ENCODE assay signal across 8 cellular contexts in genomic region chr3:46693038-46693896, GRCh38. TPM values are rescaled to one million over a fixed set of nuclear protein-coding genes. Genes with fewer than 3 reads are reported as not detected.
DNase-seq lines count a peak whose midpoint lies in the region; ATAC-seq and TF ChIP-seq lines count a peak whose summit lies in the region.

ALS2CL (minus strand) TSS chr3:46693679; CDS start chr3:46689440, 4,239 bp downstream.

- intact Hi-C loops in activated T-helper 1 cell treated with anti-CD3 and anti-CD28 coated beads, Interleukin-12 subunit alpha, Interleukin-12 subunit beta, Interleukin-2, Interleukin-4 antibody, amounts not matched to agents 30 ng/mL and 10 ng/mL and 1 ng/mL, durations not matched to agents 14 hours and 24 hours and 36 hours (cut with micrococcal nuclease), result loop anchor here (2.0 kb wide), 1 partner anchor 62 kb away; no protein-coding TSS in a partner anchor

- peaks cover 20% of the 10 kb centered on the region for H3K27me3 Mint-ChIP-seq in activated T-helper 1 cell treated with anti-CD3 and anti-CD28 coated beads, Interleukin-12 subunit alpha, Interleukin-12 subunit beta, Interleukin-2, Interleukin-4 antibody, amounts not matched to agents 30 ng/mL and 10 ng/mL and 1 ng/mL, durations not matched to agents 14 hours and 24 hours and 36 hours (ENCODE audit: insufficient read depth)

- no peak for TF ChIP-seq CTCF in fibroblast of mammary gland (conservative IDR thresholded peaks at IDR 0.05; ENCODE audit: control insufficient read depth, insufficient read depth, low read depth, low read length)

- peak; percentile 75 for DNase-seq in ELF-1 (ENCODE audit: low read depth, low spot score)
- DNase-seq in NCI-H226, result peak; percentile 40
- peak; percentile 51 for DNase-seq in activated T-helper 1 cell treated with anti-CD3 and anti-CD28 coated beads, Interleukin-12 subunit alpha, Interleukin-12 subunit beta, Interleukin-2, Interleukin-4 antibody, amounts not matched to agents 30 ng/mL and 10 ng/mL and 1 ng/mL, durations not matched to agents 14 hours and 24 hours and 36 hours (ENCODE audit: low spot score)
- DNase-seq in fibroblast of mammary gland (ENCODE audit: low read depth), result no peak
- DNase-seq in SKM-1 treated with dmso at 0.1 percent for 144 hours (lab: John Stamatoyannopoulos, UW; ENCODE audit: unreplicated experiment), result no peak

- no peaks in the 10 kb centered on the region for H3K36me3 Mint-ChIP-seq in activated T-helper 1 cell treated with anti-CD3 and anti-CD28 coated beads, Interleukin-12 subunit alpha, Interleukin-12 subunit beta, Interleukin-2, Interleukin-4 antibody, amounts not matched to agents 30 ng/mL and 10 ng/mL and 1 ng/mL, durations not matched to agents 14 hours and 24 hours and 36 hours (ENCODE audit: low read depth)

- peak within 1 kb of the TSS; percentile 72 for H3K4me3 Mint-ChIP-seq in activated T-helper 1 cell treated with anti-CD3 and anti-CD28 coated beads, Interleukin-12 subunit alpha, Interleukin-12 subunit beta, Interleukin-2, Interleukin-4 antibody, amounts not matched to agents 30 ng/mL and 10 ng/mL and 1 ng/mL, durations not matched to agents 14 hours and 24 hours and 36 hours

- peaks cover 33% of the 10 kb centered on the region for H3K4me1 Mint-ChIP-seq in activated T-helper 1 cell treated with anti-CD3 and anti-CD28 coated beads, Interleukin-12 subunit alpha, Interleukin-12 subunit beta, Interleukin-2, Interleukin-4 antibody, amounts not matched to agents 30 ng/mL and 10 ng/mL and 1 ng/mL, durations not matched to agents 14 hours and 24 hours and 36 hours (ENCODE audit: low read depth)

- no peak for ATAC-seq in GM19395 (IDR thresholded peaks at IDR 0.05; ENCODE audit: unreplicated experiment)

- WGBS in thymus, result 3% methylated on average over 72 of the region's 72 CpGs

- H3K4me1 ChIP-seq in neuron (ENCODE audit: insufficient read depth, low read length) (peaks cover 4% of the 10 kb centered on the region), thymus (ENCODE audit: control insufficient read depth, insufficient read depth, low read length) (peaks cover 38% of the 10 kb centered on the region)

- no peaks in the 10 kb centered on the region for H3K36me3 ChIP-seq in neuron (ENCODE audit: insufficient read depth, low read length)
- no peaks in the 10 kb centered on the region for H3K36me3 ChIP-seq in thymus (ENCODE audit: control insufficient read depth, insufficient read depth)

- H3K9me3 Mint-ChIP-seq in activated T-helper 1 cell treated with anti-CD3 and anti-CD28 coated beads, Interleukin-12 subunit alpha, Interleukin-12 subunit beta, Interleukin-2, Interleukin-4 antibody, amounts not matched to agents 30 ng/mL and 10 ng/mL and 1 ng/mL, durations not matched to agents 14 hours and 24 hours and 36 hours, result no peaks in the 10 kb centered on the region

- H3K27ac Mint-ChIP-seq in activated T-helper 1 cell treated with anti-CD3 and anti-CD28 coated beads, Interleukin-12 subunit alpha, Interleukin-12 subunit beta, Interleukin-2, Interleukin-4 antibody, amounts not matched to agents 30 ng/mL and 10 ng/mL and 1 ng/mL, durations not matched to agents 14 hours and 24 hours and 36 hours, result no peak within 1 kb of the TSS

- H3K4me3 ChIP-seq in fibroblast of mammary gland (ENCODE audit: control insufficient read depth, low read depth, low read length) (peak within 1 kb of the TSS; percentile 41), neuron (ENCODE audit: low read length) (peak within 1 kb of the TSS; percentile 12), thymus (ENCODE audit: low read length) (peak within 1 kb of the TSS; percentile 54)

- H3K27ac ChIP-seq in thymus (ENCODE audit: low read depth), result peak within 1 kb of the TSS; percentile 68

- H3K9me3 ChIP-seq in neuron (ENCODE audit: low read length), result no peaks in the 10 kb centered on the region
- no peaks in the 10 kb centered on the region for H3K9me3 ChIP-seq in thymus (ENCODE audit: control insufficient read depth)

- H3K27me3 ChIP-seq in neuron (ENCODE audit: insufficient read depth, low read length) (peaks cover 30% of the 10 kb centered on the region), thymus (ENCODE audit: control insufficient read depth, insufficient read depth) (peaks cover 5% of the 10 kb centered on the region)

- no peak within 1 kb of the TSS for H2AFZ ChIP-seq in neuron (ENCODE audit: low read depth, low read length)

RNA-seq across cellular contexts. Expression of gene ALS2CL, which starts in this region (rescaled TPM):
- 0.10 and 0.22 TPM in 2 replicates for total RNA-seq in activated T-helper 1 cell treated with anti-CD3 and anti-CD28 coated beads, Interleukin-12 subunit alpha, Interleukin-12 subunit beta, Interleukin-2, Interleukin-4 antibody, amounts not matched to agents 30 ng/mL and 10 ng/mL and 1 ng/mL, durations not matched to agents 14 hours and 24 hours and 36 hours
- polyA plus RNA-seq in thymus, result 22.4 TPM

Comparison
In these comparisons a context has a peak if more than half of its experiments do, and no peak if none do; other contexts are left out.
1. Peak in DNase-seq in activated T-helper 1 cell treated with anti-CD3 and anti-CD28 coated beads, Interleukin-12 subunit alpha, Interleukin-12 subunit beta, Interleukin-2, Interleukin-4 antibody, amounts not matched to agents 30 ng/mL and 10 ng/mL and 1 ng/mL, durations not matched to agents 14 hours and 24 hours and 36 hours; RNA of the gene not detected or under 1 TPM.
2. DNase-seq: peak in ELF-1 (single experiment) and NCI-H226 (single experiment); none in fibroblast of mammary gland (single experiment) and SKM-1 treated with dmso at 0.1 percent for 144 hours (single experiment).
3. Peak in every context shown above with its lines, with median percentiles within 50 percentile points of each other: H3K4me3 ChIP-seq.